19 cellular contexts compared by ENCODE assay signal in the genomic region with DNA sequence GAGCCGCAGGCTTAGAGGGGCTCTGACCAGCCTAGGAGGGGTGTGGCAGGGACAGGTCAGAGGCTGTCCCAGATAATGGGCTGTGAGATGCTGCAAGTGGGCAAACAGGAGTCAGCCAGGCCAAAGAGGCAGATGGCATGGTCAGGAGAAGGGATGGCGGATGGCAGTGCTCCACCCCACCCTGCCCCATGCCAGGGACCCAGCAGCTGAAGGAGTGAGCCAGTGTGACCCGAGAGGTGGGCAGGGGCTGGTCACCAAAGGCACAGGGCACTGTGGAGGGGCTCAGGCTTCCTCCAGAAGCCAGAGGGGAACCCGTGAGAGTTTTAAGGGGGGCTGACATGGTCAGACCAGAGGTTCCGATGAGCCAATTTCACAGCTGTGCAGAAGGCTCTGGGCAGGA.
A peak's percentile ranks its signal among the peaks of the same experiment; 100 is the strongest.
DNase-seq lines count a peak whose midpoint lies in the region; ATAC-seq and TF ChIP-seq lines count a peak whose summit lies in the region.
"Had no signal": no experiment of that assay in that cellular context is flagged by ENCODE, and none has a peak within 500 bp of the region (broad histone marks: within the 10 kb centered on the region; RNA-seq: fewer than 3 reads in every experiment).

No MANE protein-coding gene starts in this region.

- H3K4me1 ChIP-seq in naive thymus-derived CD4-positive, alpha-beta T cell (ENCODE audit: control insufficient read depth in 2 of 2, insufficient read depth in 2 of 2, low read length in 2 of 2) = no peaks in the 10 kb centered on the region
- H3K4me1 ChIP-seq in tibial nerve = no peaks in the 10 kb centered on the region

- TF ChIP-seq CTCF in CD14-positive monocyte (IDR thresholded peaks at IDR 0.05) (no peak), tibial nerve (IDR thresholded peaks at IDR 0.05) (no peak)

- CTCF ChIA-PET in naive thymus-derived CD4-positive, alpha-beta T cell (lab: Charles Lee) = no interaction called here

- H3K27ac ChIP-seq in naive thymus-derived CD4-positive, alpha-beta T cell (ENCODE audit: low read depth, low read length) = no peak overlapping the region
- no peak overlapping the region for H3K27ac ChIP-seq in tibial nerve
- H3K27ac ChIP-seq: BLaER1 treated with 17β-estradiol and CSF1 and Interleukin-3, amounts not matched to agents 10 nM and 100 nM had no signal

- no peak for TF ChIP-seq POLR2A in tibial nerve (IDR thresholded peaks at IDR 0.05)

- TF ChIP-seq EP300 in tibial nerve (IDR thresholded peaks at IDR 0.05) = no peak

- peak; percentile 15 for ATAC-seq in naive thymus-derived CD4-positive, alpha-beta T cell
- no peak for ATAC-seq in GM18517 (IDR thresholded peaks at IDR 0.05; ENCODE audit: unreplicated experiment)
- ATAC-seq: HCT116 had no signal

- H3K4me3 ChIP-seq in naive thymus-derived CD4-positive, alpha-beta T cell (ENCODE audit: low read length) = no peak overlapping the region
- H3K4me3 ChIP-seq in tibial nerve = no peak overlapping the region
- H3K4me3 ChIP-seq: BLaER1 treated with 17β-estradiol and CSF1 and Interleukin-3, amounts not matched to agents 10 nM and 100 nM had no signal

- H3K9me3 ChIP-seq in naive thymus-derived CD4-positive, alpha-beta T cell (ENCODE audit: control insufficient read depth in 2 of 3, low read length in 3 of 3) = no peaks in the 10 kb centered on the region
- peaks cover 0 to 10% (median 0%) of the 10 kb centered on the region in 4 donors for H3K9me3 ChIP-seq in tibial nerve
- H3K9me3 ChIP-seq: BLaER1 treated with 17β-estradiol and CSF1 and Interleukin-3, amounts not matched to agents 10 nM and 100 nM had no signal

- peaks cover 0 to 3% (median 0%) of the 10 kb centered on the region in 7 donors for H3K9me3 Mint-ChIP-seq in CD14-positive monocyte
- H3K9me3 Mint-ChIP-seq in naive thymus-derived CD4-positive, alpha-beta T cell = peaks cover 0 to 3% (median 0%) of the 10 kb centered on the region in 11 donors
- H3K9me3 Mint-ChIP-seq: CD8-positive, alpha-beta memory T cell; HFFc6 had no signal

- H3K27me3 ChIP-seq in naive thymus-derived CD4-positive, alpha-beta T cell (ENCODE audit: control insufficient read depth in 2 of 2, insufficient read depth in 2 of 2, low read length in 2 of 2) = no peaks in the 10 kb centered on the region
- H3K27me3 ChIP-seq in tibial nerve = peaks cover 0 to 24% of the 10 kb centered on the region in 2 donors

- no peak overlapping the region for H3K4me3 Mint-ChIP-seq in CD14-positive monocyte
- H3K4me3 Mint-ChIP-seq in naive thymus-derived CD4-positive, alpha-beta T cell = no peak overlapping the region
- H3K4me3 Mint-ChIP-seq: B cell; CD4-positive, CD25-positive, alpha-beta regulatory T cell; CD8-positive, alpha-beta memory T cell; HFFc6 had no signal

- peak; percentile 36 for DNase-seq in CD14-positive monocyte (ENCODE audit: low spot score)
- DNase-seq in cerebellar cortex (ENCODE audit: low spot score) = peak; percentile 68
- DNase-seq in naive thymus-derived CD4-positive, alpha-beta T cell = no peak
- peak; percentile 50 for DNase-seq in posterior vena cava (ENCODE audit: low spot score)
- DNase-seq in tibial nerve (ENCODE audit: low spot score in 2 of 2) = no peak
- DNase-seq: CD4-positive, CD25-positive, alpha-beta regulatory T cell; CD8-positive, alpha-beta memory T cell; COR-L47; DMS 273 treated with DMSO at 0.1 percent for 48 hours; DMS53; DND-41; EL; GOT3; H7; HFFc6 had no signal

- H3K27ac Mint-ChIP-seq in CD14-positive monocyte = peak overlapping the region in 1 of 7 donors; percentile 21
- no peak overlapping the region for H3K27ac Mint-ChIP-seq in naive thymus-derived CD4-positive, alpha-beta T cell
- H3K27ac Mint-ChIP-seq: B cell; CD4-positive, CD25-positive, alpha-beta regulatory T cell; CD8-positive, alpha-beta memory T cell; HFFc6 had no signal

- no peaks in the 10 kb centered on the region for H3K36me3 Mint-ChIP-seq in CD14-positive monocyte
- no peaks in the 10 kb centered on the region for H3K36me3 Mint-ChIP-seq in naive thymus-derived CD4-positive, alpha-beta T cell
- H3K36me3 Mint-ChIP-seq: CD4-positive, CD25-positive, alpha-beta regulatory T cell; CD8-positive, alpha-beta memory T cell had no signal

- H3K27me3 Mint-ChIP-seq in CD14-positive monocyte (ENCODE audit: low read depth in 3 of 3) = peaks cover 0 to 11% (median 5%) of the 10 kb centered on the region in 3 donors
- H3K27me3 Mint-ChIP-seq in naive thymus-derived CD4-positive, alpha-beta T cell = peaks cover 0 to 27% (median 3%) of the 10 kb centered on the region in 5 donors

- no peaks in the 10 kb centered on the region for H3K36me3 ChIP-seq in naive thymus-derived CD4-positive, alpha-beta T cell (ENCODE audit: control insufficient read depth in 2 of 3, insufficient read depth in 3 of 3, low read length in 3 of 3)
- H3K36me3 ChIP-seq in tibial nerve = no peaks in the 10 kb centered on the region
- H3K36me3 ChIP-seq: BLaER1 treated with 17β-estradiol and CSF1 and Interleukin-3, amounts not matched to agents 10 nM and 100 nM had no signal

- POLR2A ChIA-PET in naive thymus-derived CD4-positive, alpha-beta T cell (lab: Charles Lee) = no interaction called here

- no peaks in the 10 kb centered on the region for H3K4me1 Mint-ChIP-seq in CD14-positive monocyte
- no peaks in the 10 kb centered on the region for H3K4me1 Mint-ChIP-seq in naive thymus-derived CD4-positive, alpha-beta T cell
- H3K4me1 Mint-ChIP-seq: B cell; CD4-positive, CD25-positive, alpha-beta regulatory T cell; CD8-positive, alpha-beta memory T cell had no signal

- intact Hi-C loops in CD14-positive monocyte (cut with micrococcal nuclease) = no loop called here
- intact Hi-C loops in naive thymus-derived CD4-positive, alpha-beta T cell (cut with micrococcal nuclease) = no loop called here
- intact Hi-C loops in posterior vena cava (cut with DNase I) = no loop called here

- 70 to 73% methylated on average over 5 of the region's 5 CpGs for WGBS in tibial nerve, 2 donors

Comparison
In these comparisons a context has a peak if more than half of its experiments do, and no peak if none do; other contexts are left out.
1. DNase-seq: peak in CD14-positive monocyte (single experiment), cerebellar cortex (single experiment) and posterior vena cava (single experiment); none in naive thymus-derived CD4-positive, alpha-beta T cell (0 of 9) and tibial nerve (0 of 2).